Comparison of ENCODE assay signal across 20 cellular contexts in genomic region chr1:31694069-31694909, GRCh38. TPM values are rescaled to one million over a fixed set of nuclear protein-coding genes. Genes with fewer than 3 reads are reported as not detected.
DNase-seq lines count a peak whose midpoint lies in the region; ATAC-seq and TF ChIP-seq lines count a peak whose summit lies in the region.
"Had no signal": no experiment of that assay in that cellular context is flagged by ENCODE, and none has a peak within 500 bp of the region (broad histone marks: within the 10 kb centered on the region; RNA-seq: fewer than 3 reads in every experiment).

No MANE protein-coding gene starts in this region.

- H3K4me1 ChIP-seq in Karpas-422 (ENCODE audit: low read length) (peaks cover 4% of the 10 kb centered on the region), neural progenitor cell (peaks cover 5% of the 10 kb centered on the region)
- H3K4me1 ChIP-seq: adrenal gland, psoas muscle had no signal

- no peak for ATAC-seq in GM19463 (IDR thresholded peaks at IDR 0.05; ENCODE audit: unreplicated experiment)
- ATAC-seq: psoas muscle had no signal

- no peaks in the 10 kb centered on the region for H3K9me2 ChIP-seq in Karpas-422 (replicated peaks; ENCODE audit: insufficient read depth, low read length)

- H3K4me3 ChIP-seq in AG04450 (ENCODE audit: low read depth, low read length) (no peak overlapping the region), Karpas-422 (ENCODE audit: low read length) (no peak overlapping the region), neural progenitor cell (no peak overlapping the region)
- H3K4me3 ChIP-seq: adrenal gland, hepatocyte, Peyer's patch, psoas muscle, SK-N-MC, vagina had no signal

- no peaks in the 10 kb centered on the region for H3K79me2 ChIP-seq in Karpas-422 (ENCODE audit: low read length)
- H3K79me2 ChIP-seq in neural progenitor cell (ENCODE audit: low read depth), result no peaks in the 10 kb centered on the region
- H3K79me2 ChIP-seq: hepatocyte had no signal

- H3K9me3 Mint-ChIP-seq in neural progenitor cell, result no peaks in the 10 kb centered on the region
- H3K9me3 Mint-ChIP-seq in immature natural killer cell, result no peaks in the 10 kb centered on the region
- H3K9me3 Mint-ChIP-seq: activated B cell treated with CpG ODN at 0.5 μM for 24 hours; activated CD4-positive, alpha-beta memory T cell treated with anti-CD3 and anti-CD28 coated beads for 36 hours; CD4-positive, alpha-beta memory T cell had no signal

- H3K36me3 ChIP-seq in Karpas-422 (ENCODE audit: insufficient read depth, low read length) (no peaks in the 10 kb centered on the region), neural progenitor cell (no peaks in the 10 kb centered on the region)
- H3K36me3 ChIP-seq: neutrophil, Peyer's patch had no signal

- H2AFZ ChIP-seq in Karpas-422 (ENCODE audit: low read length) (no peak overlapping the region), neural progenitor cell (replicated peaks) (peak overlapping the region; percentile 76)
- H2AFZ ChIP-seq: hepatocyte had no signal

- DNase-seq in AG04450 (ENCODE audit: low read depth, low spot score), result no peak
- peak; percentile 55 for DNase-seq in Karpas-422
- DNase-seq in neural progenitor cell (ENCODE audit: low spot score), result peak; percentile 72
- DNase-seq in iPS-NIHi7 (ENCODE audit: extremely low spot score), result no peak
- no peak for DNase-seq in immature natural killer cell
- DNase-seq: activated B cell treated with CpG ODN at 0.5 μM for 24 hours; activated CD4-positive, alpha-beta memory T cell treated with anti-CD3 and anti-CD28 coated beads for 36 hours; adrenal gland; CD4-positive, alpha-beta memory T cell; DMS153; GDM1; NCI-H446 treated with DMSO at 0.1 percent for 48 hours; Peyer's patch; psoas muscle had no signal

- POLR2A ChIA-PET in AG04450 (lab: Yijun Ruan, JAX), result interaction anchor here (1.9 kb wide), 1 partner anchor 10 kb away, joined by 7 read pairs; the partner anchor contains the start of gene COL16A1

- H3K4me2 ChIP-seq in Karpas-422 (ENCODE audit: low read depth, low read length, poor library complexity, severe bottlenecking) (no peak overlapping the region), neural progenitor cell (no peak overlapping the region)
- H3K4me2 ChIP-seq: hepatocyte had no signal

- H3K27ac Mint-ChIP-seq in neural progenitor cell (peak overlapping the region; percentile 33), immature natural killer cell (no peak overlapping the region)
- H3K27ac Mint-ChIP-seq: activated B cell treated with CpG ODN at 0.5 μM for 24 hours; activated CD4-positive, alpha-beta memory T cell treated with anti-CD3 and anti-CD28 coated beads for 36 hours had no signal

- H3K36me3 Mint-ChIP-seq in neural progenitor cell (no peaks in the 10 kb centered on the region), immature natural killer cell (no peaks in the 10 kb centered on the region)
- H3K36me3 Mint-ChIP-seq: activated CD4-positive, alpha-beta memory T cell treated with anti-CD3 and anti-CD28 coated beads for 36 hours; CD4-positive, alpha-beta memory T cell had no signal

- peaks cover 11% of the 10 kb centered on the region for H3K27me3 Mint-ChIP-seq in neural progenitor cell (ENCODE audit: insufficient read depth, low read depth)
- peaks cover 0 to 10% (median 2%) of the 10 kb centered on the region in 3 donors for H3K27me3 Mint-ChIP-seq in immature natural killer cell (ENCODE audit: low read depth in 3 of 3)
- H3K27me3 Mint-ChIP-seq: activated CD4-positive, alpha-beta memory T cell treated with anti-CD3 and anti-CD28 coated beads for 36 hours had no signal

- H3K4me1 Mint-ChIP-seq in neural progenitor cell, result peaks cover 34% of the 10 kb centered on the region
- peaks cover 12 to 16% of the 10 kb centered on the region in 2 donors for H3K4me1 Mint-ChIP-seq in immature natural killer cell

- no peak for TF ChIP-seq CTCF in AG04450 (IDR thresholded peaks at IDR 0.05; ENCODE audit: low read depth, low read length)
- TF ChIP-seq CTCF in neural progenitor cell (IDR thresholded peaks at IDR 0.05), result no peak

- CTCF ChIA-PET in AG04450 (lab: Charles Lee), result interaction anchor here (0.6 kb wide), 1 partner anchor 95 kb away, joined by 3 read pairs; no protein-coding TSS in a partner anchor

- no peaks in the 10 kb centered on the region for H3F3A ChIP-seq in neural progenitor cell (ENCODE audit: low read depth)

- H3K27ac ChIP-seq in AG04450 (ENCODE audit: low read depth, low read length), result peak overlapping the region; percentile 11
- no peak overlapping the region for H3K27ac ChIP-seq in Karpas-422 (ENCODE audit: low read length)
- peak overlapping the region; percentile 90 for H3K27ac ChIP-seq in cingulate gyrus (ENCODE audit: low read depth, low read length)
- H3K27ac ChIP-seq in neural progenitor cell, result no peak overlapping the region
- H3K27ac ChIP-seq: adrenal gland, hepatocyte, neutrophil, Peyer's patch, psoas muscle, SK-N-MC, vagina had no signal

- H3K4me3 Mint-ChIP-seq in neural progenitor cell (no peak overlapping the region), immature natural killer cell (no peak overlapping the region)
- H3K4me3 Mint-ChIP-seq: activated B cell treated with CpG ODN at 0.5 μM for 24 hours; activated CD4-positive, alpha-beta memory T cell treated with anti-CD3 and anti-CD28 coated beads for 36 hours; CD4-positive, alpha-beta memory T cell had no signal

- 0 out of 2 replicates have a peak, but pooled peaks cover 3% of the 10 kb centered on the region for H4K20me1 ChIP-seq in Karpas-422 (ENCODE audit: insufficient read depth, low read depth, low read length)
- H4K20me1 ChIP-seq in neural progenitor cell (ENCODE audit: low read depth), result no peaks in the 10 kb centered on the region

- H3K9me3 ChIP-seq in AG04450 (ENCODE audit: control insufficient read depth, insufficient read depth, low read length), result no peaks in the 10 kb centered on the region
- no peaks in the 10 kb centered on the region for H3K9me3 ChIP-seq in Karpas-422 (ENCODE audit: low read length)
- no peaks in the 10 kb centered on the region for H3K9me3 ChIP-seq in neural progenitor cell (ENCODE audit: low read depth)
- H3K9me3 ChIP-seq: adrenal gland, neutrophil, Peyer's patch, psoas muscle, vagina had no signal

- H3K9ac ChIP-seq in Karpas-422 (ENCODE audit: low read length) (no peak overlapping the region), neural progenitor cell (no peak overlapping the region)

- H3K27me3 ChIP-seq in AG04450 (ENCODE audit: control insufficient read depth, insufficient read depth, low read length) (no peaks in the 10 kb centered on the region), Karpas-422 (ENCODE audit: low read length) (no peaks in the 10 kb centered on the region), neural progenitor cell (no peaks in the 10 kb centered on the region)
- H3K27me3 ChIP-seq: adrenal gland, hepatocyte, neutrophil, Peyer's patch, vagina had no signal

RNA-seq across cellular contexts. Expression of gene COL16A1, which starts 9.5 kb away (rescaled TPM):
- 35.4 and 39.5 TPM in 2 replicates for polyA plus RNA-seq in AG04450 (2011; rRNA removed)
- 47.0 and 64.1 TPM in 2 replicates for polyA minus RNA-seq in AG04450 (2011; rRNA and poly(A)+ RNA removed)
- total RNA-seq in Karpas-422 (2014; rRNA removed; shearing (Covaris generic); ENCODE audit: low replicate concordance), result not detected in 2 replicates
- total RNA-seq in neural progenitor cell (ENCODE audit: low replicate concordance), result 0.22 and 7.0 TPM in 2 replicates
- not detected for polyA plus RNA-seq in immature natural killer cell
- total RNA-seq: CD4-positive, alpha-beta memory T cell had no signal
- polyA plus RNA-seq: CD4-positive, alpha-beta memory T cell had no signal

RNA-seq across cellular contexts. Expression of gene PEF1, which starts 49.6 kb away (rescaled TPM):
- polyA plus RNA-seq in AG04450 (2011; rRNA removed) (71.8 and 88.3 TPM in 2 replicates), immature natural killer cell (100 to 1,000 TPM; 108 to 224 (median 119) TPM)
- 78.5 and 91.7 TPM in 2 replicates for polyA minus RNA-seq in AG04450 (2011; rRNA and poly(A)+ RNA removed)
- total RNA-seq in Karpas-422 (2014; rRNA removed; shearing (Covaris generic); ENCODE audit: low replicate concordance), result 53.0 and 56.2 TPM in 2 replicates
- total RNA-seq in neural progenitor cell (ENCODE audit: low replicate concordance), result 30.7 and 47.7 TPM in 2 replicates

Comparison
In these comparisons a context has a peak if more than half of its experiments do, and no peak if none do; other contexts are left out.
1. DNase-seq: peak in Karpas-422 (single experiment) and neural progenitor cell (single experiment); none in AG04450 (single experiment), iPS-NIHi7 (single experiment) and immature natural killer cell (0 of 3).
2. H3K27ac ChIP-seq: peak in AG04450 (single experiment) and cingulate gyrus (single experiment); none in Karpas-422 (single experiment) and neural progenitor cell (single experiment).